In the genomic region with DNA sequence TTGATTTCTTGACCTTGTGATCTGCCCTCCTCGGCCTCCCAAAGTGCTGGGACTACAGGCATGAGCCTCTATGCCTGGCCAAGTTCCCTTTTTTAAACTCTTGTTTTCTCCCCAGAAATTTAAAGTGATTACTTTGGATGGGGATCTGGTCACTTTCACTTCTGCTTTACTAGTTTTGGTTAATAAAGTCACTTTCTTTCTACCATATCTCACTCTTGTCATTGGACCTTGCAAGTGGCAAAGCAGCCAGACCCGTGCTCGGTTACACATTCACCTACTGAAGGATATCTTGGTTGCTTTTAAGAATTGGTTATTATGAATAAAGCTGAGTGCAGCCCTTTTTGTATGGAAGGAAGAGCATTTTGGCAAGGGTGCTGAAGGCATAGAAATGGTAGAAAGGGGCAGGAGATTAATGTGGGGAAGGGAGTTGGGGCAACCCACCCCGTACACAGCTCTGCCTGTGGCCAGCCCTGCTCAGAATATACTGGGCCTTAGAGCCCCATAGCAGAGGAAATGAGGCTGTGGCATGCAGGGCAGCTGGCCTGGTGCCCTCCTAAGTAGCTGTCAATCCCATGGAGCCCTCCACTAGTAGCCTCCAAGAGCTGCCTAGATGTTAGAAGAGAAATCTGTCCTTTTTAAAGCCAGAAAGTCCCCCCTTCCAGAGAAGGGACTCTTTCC, we compare ENCODE assay signal across 10 cellular contexts. TPM values are rescaled to one million over a fixed set of nuclear protein-coding genes. Genes with fewer than 3 reads are reported as not detected.
DNase-seq lines count a peak whose midpoint lies in the region; ATAC-seq, FAIRE-seq and TF ChIP-seq lines count a peak whose summit lies in the region.
"Had no signal": no experiment of that assay in that cellular context is flagged by ENCODE, and none has a peak within 500 bp of the region (broad histone marks: within the 10 kb centered on the region; RNA-seq: fewer than 3 reads in every experiment).

No MANE protein-coding gene starts in this region.

- H3K4ac ChIP-seq in H1 (replicated peaks; ENCODE audit: insufficient read length, low read depth, low read length) = peak overlapping the region; percentile 80

- H3K23ac ChIP-seq in H1 (ENCODE audit: insufficient read length) = no peak overlapping the region

- H2AK5ac ChIP-seq in H1 (ENCODE audit: low read depth, low read length) = no peak overlapping the region

- no peak for TF ChIP-seq RAD21 in H1 (IDR thresholded peaks at IDR 0.05 in 1 of 2, conservative IDR thresholded peaks at IDR 0.05 in 1 of 2; ENCODE audit: low read depth in 2 of 2, low read length in 2 of 2)

- H3K9ac ChIP-seq in H1 (replicated peaks in 1 of 4; ENCODE audit: extremely low read depth in 1 of 4, low read depth in 3 of 4, low read length in 3 of 4) = no peak overlapping the region
- H3K9ac ChIP-seq in MM.1S (ENCODE audit: low read length) = no peak overlapping the region

- no peak overlapping the region for H2BK5ac ChIP-seq in H1 (ENCODE audit: low read depth, low read length)

- no peak overlapping the region for H2BK15ac ChIP-seq in H1 (ENCODE audit: low read length)

- no peak overlapping the region for H4K91ac ChIP-seq in H1 (replicated peaks; ENCODE audit: insufficient read length, low read length)

- H2AFZ ChIP-seq in H1 (ENCODE audit: low read length) (no peak overlapping the region), MM.1S (ENCODE audit: low read length) (no peak overlapping the region)

- no peaks in the 10 kb centered on the region for H3K79me1 ChIP-seq in H1 (ENCODE audit: low read depth, low read length)

- no peak overlapping the region for H3K56ac ChIP-seq in H1 (replicated peaks; ENCODE audit: insufficient read length, low read depth, low read length)

- POLR2A ChIA-PET in H1 (lab: Charles Lee; ENCODE audit: partially characterized antibody) = interaction anchor here (1.2 kb wide), 1 partner anchor 12 kb away, joined by 3 read pairs; no protein-coding TSS in a partner anchor

- H3K4me2 ChIP-seq in H1 (ENCODE audit: insufficient read depth in 1 of 2, low read depth in 2 of 2, low read length in 2 of 2) (no peak overlapping the region), MM.1S (ENCODE audit: low read depth, low read length) (no peak overlapping the region)

- no peaks in the 10 kb centered on the region for H3K9me2 ChIP-seq in MM.1S (replicated peaks; ENCODE audit: insufficient read depth, low read length)

- H4K8ac ChIP-seq in H1 (ENCODE audit: extremely low read depth, insufficient read depth, low read length) = no peak overlapping the region

- TF ChIP-seq POLR2A in H1 (IDR thresholded peaks at IDR 0.05; ENCODE audit: control extremely low read depth in 1 of 2, low read depth in 2 of 2, low read length in 2 of 2) = no peak

- H3K27me3 ChIP-seq in H1 (replicated peaks in 1 of 4; ENCODE audit: control insufficient read depth in 3 of 4, extremely low read depth in 1 of 4, insufficient read depth in 3 of 4, low read length in 3 of 4) = no peaks in the 10 kb centered on the region; a peak in 1 of 7 replicates
- no peaks in the 10 kb centered on the region for H3K27me3 ChIP-seq in MM.1S (replicated peaks; ENCODE audit: insufficient read depth, low read length)

- H4K20me1 ChIP-seq in H1 (replicated peaks in 1 of 2; ENCODE audit: control insufficient read depth in 1 of 2, insufficient read depth in 2 of 2, low read length in 2 of 2) (no peaks in the 10 kb centered on the region), MM.1S (ENCODE audit: insufficient read depth, low read length) (no peaks in the 10 kb centered on the region)

- H3K27ac ChIP-seq in H1 (ENCODE audit: low read depth, low read length) (no peak overlapping the region), MM.1S (ENCODE audit: low read length) (no peak overlapping the region)

- no peak overlapping the region for H4K5ac ChIP-seq in H1 (ENCODE audit: insufficient read length, low read depth, low read length)

- ATAC-seq in GM18520 (IDR thresholded peaks at IDR 0.05; ENCODE audit: unreplicated experiment) = peak; percentile 72
- ATAC-seq in GM21526 (IDR thresholded peaks at IDR 0.05; ENCODE audit: low FRiP score, unreplicated experiment) = peak; percentile 76
- ATAC-seq in HG03378 (IDR thresholded peaks at IDR 0.05; ENCODE audit: unreplicated experiment) = peak; percentile 95
- ATAC-seq: activated T-helper 17 cell treated with anti-CD3 and anti-CD28 coated beads, Interleukin-2, amount 50 U/mL, for 72 hours had no signal

- TF ChIP-seq CTCF in H1 (IDR thresholded peaks at IDR 0.05; ENCODE audit: control extremely low read depth in 1 of 3, insufficient read depth in 1 of 3, low read depth in 1 of 3, low read length in 3 of 3) = no peak
- TF ChIP-seq CTCF in MM.1S (IDR thresholded peaks at IDR 0.05; ENCODE audit: low read length) = no peak

- H3K4me3 ChIP-seq in H1 (ENCODE audit: extremely low read depth in 1 of 4, insufficient read depth in 2 of 4, low read depth in 3 of 4, low read length in 4 of 4) = no peak overlapping the region
- H3K4me3 ChIP-seq in MM.1S (ENCODE audit: low read length) = no peak overlapping the region

- no peaks in the 10 kb centered on the region for H3K23me2 ChIP-seq in H1 (ENCODE audit: low read depth, low read length)

- H3K4me1 ChIP-seq in H1 (replicated peaks in 1 of 4; ENCODE audit: control insufficient read depth in 3 of 4, insufficient read depth in 4 of 4, low read length in 3 of 4) (peaks cover 0 to 3% (median 0%) of the 10 kb centered on the region in 4 experiments; a peak in 2 of 7 replicates), MM.1S (ENCODE audit: low read length) (no peaks in the 10 kb centered on the region)

- no peak for FAIRE-seq in H1 (lab: Jason Lieb, UNC)

- no peak overlapping the region for H2BK120ac ChIP-seq in H1 (replicated peaks; ENCODE audit: low read depth, low read length)

- no peaks in the 10 kb centered on the region for H3K9me3 ChIP-seq in H1 (ENCODE audit: insufficient read depth in 2 of 2, low read depth in 1 of 2, low read length in 1 of 2)
- H3K9me3 ChIP-seq in MM.1S (replicated peaks; ENCODE audit: insufficient read depth, low read length) = no peaks in the 10 kb centered on the region

- DNase-seq in H1 (ENCODE audit: low read depth in 1 of 2, low spot score in 2 of 2) = no peak
- DNase-seq in MM.1S = no peak
- DNase-seq in amygdala (lab: John Stamatoyannopoulos, UW) = no peak
- no peak for DNase-seq in AML-193 (lab: John Stamatoyannopoulos, UW)
- DNase-seq in NCI-H1694 (lab: John Stamatoyannopoulos, UW) = no peak

- H3F3A ChIP-seq in MM.1S (ENCODE audit: insufficient read depth, low read length) = no peaks in the 10 kb centered on the region

- CTCF ChIA-PET in H1 (lab: Charles Lee; ENCODE audit: partially characterized antibody) = interaction anchor here (0.6 to 1.8 kb wide), 8 partner anchors 9 to 1104 kb away, joined by 3 to 8 read pairs (median 4); no protein-coding TSS in a partner anchor

- no peak overlapping the region for H3K18ac ChIP-seq in H1 (ENCODE audit: extremely low read depth, low read length)

- TF ChIP-seq EP300 in H1 (IDR thresholded peaks at IDR 0.05; ENCODE audit: borderline replicate concordance in 1 of 2, low read depth in 2 of 2, low read length in 2 of 2) = no peak

- 96% methylated on average over 4 of the region's 4 CpGs; no CpG with 5 or more reads in 1 of the 2 experiments for WGBS in H1 (ENCODE audit: extremely low coverage in 1 of 2, insufficient coverage in 1 of 2, insufficient read length in 1 of 2, insufficient replicate concordance in 2 of 2, low coverage in 1 of 2, low lambda C conversion rate in 2 of 2, missing lambda C conversion rate in 1 of 2), 2 experiments

- no peaks in the 10 kb centered on the region for H3K36me3 ChIP-seq in H1 (ENCODE audit: control insufficient read depth in 2 of 4, insufficient read depth in 4 of 4, low read length in 3 of 4)
- no peaks in the 10 kb centered on the region for H3K36me3 ChIP-seq in MM.1S (replicated peaks; ENCODE audit: insufficient read depth, low read length)

- H2BK12ac ChIP-seq in H1 (ENCODE audit: low read depth, low read length) = no peak overlapping the region

- no peak overlapping the region for H3K14ac ChIP-seq in H1 (ENCODE audit: insufficient read length)

- H3K79me2 ChIP-seq in H1 (ENCODE audit: control insufficient read depth in 1 of 2, insufficient read depth in 2 of 2, low read length in 2 of 2) (no peaks in the 10 kb centered on the region), MM.1S (ENCODE audit: low read length) (no peaks in the 10 kb centered on the region)

- 0 out of 2 replicates have a peak overlapping the region, but pooled peaks have one; percentile 40 for H2BK20ac ChIP-seq in H1 (ENCODE audit: low read length)

TF ChIP-seq in H1, 55 proteins besides CTCF, POLR2A, EP300 and RAD21 (continues in another document):
- TF ChIP-seq SP4 (IDR thresholded peaks at IDR 0.05; ENCODE audit: low read length) (no peak), JUND (IDR thresholded peaks at IDR 0.05; ENCODE audit: low read length) (no peak), SAP30 (IDR thresholded peaks at IDR 0.05; ENCODE audit: insufficient read depth, insufficient replicate concordance, low read length) (no peak), PHF8 (conservative IDR thresholded peaks at IDR 0.05; ENCODE audit: low read depth, low read length) (no peak), NANOG (IDR thresholded peaks at IDR 0.05; ENCODE audit: insufficient read depth, low read depth, low read length, poor library complexity, severe bottlenecking) (no peak), RFX5 (IDR thresholded peaks at IDR 0.05; ENCODE audit: borderline replicate concordance, low read depth, low read length) (no peak)
- TF ChIP-seq, protein P1, sequence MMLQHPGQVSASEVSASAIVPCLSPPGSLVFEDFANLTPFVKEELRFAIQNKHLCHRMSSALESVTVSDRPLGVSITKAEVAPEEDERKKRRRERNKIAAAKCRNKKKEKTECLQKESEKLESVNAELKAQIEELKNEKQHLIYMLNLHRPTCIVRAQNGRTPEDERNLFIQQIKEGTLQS (IDR thresholded peaks at IDR 0.05; ENCODE audit: insufficient read depth, low read depth, low read length) = no peak
- TF ChIP-seq, protein P2, sequence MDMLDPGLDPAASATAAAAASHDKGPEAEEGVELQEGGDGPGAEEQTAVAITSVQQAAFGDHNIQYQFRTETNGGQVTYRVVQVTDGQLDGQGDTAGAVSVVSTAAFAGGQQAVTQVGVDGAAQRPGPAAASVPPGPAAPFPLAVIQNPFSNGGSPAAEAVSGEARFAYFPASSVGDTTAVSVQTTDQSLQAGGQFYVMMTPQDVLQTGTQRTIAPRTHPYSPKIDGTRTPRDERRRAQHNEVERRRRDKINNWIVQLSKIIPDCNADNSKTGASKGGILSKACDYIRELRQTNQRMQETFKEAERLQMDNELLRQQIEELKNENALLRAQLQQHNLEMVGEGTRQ (IDR thresholded peaks at IDR 0.05; ENCODE audit: low read length) = no peak

RNA-seq across cellular contexts. Expression of gene CD2, which starts 40.7 kb away (rescaled TPM):
- not detected in 2 replicates for total RNA-seq in H1 (2021; fragmentation: NEBNext Ultra II Directional; extraction: Animal tissue kit (Norgen Biotek cat#: 25700))
- not detected in 2 replicates for polyA plus RNA-seq in H1 (2011; rRNA removed)
- not detected for polyA plus RNA-seq in H1 (2011; cell fraction: cytosol; rRNA removed)
- polyA plus RNA-seq in H1 (2011; cell fraction: nucleus; rRNA removed) = not detected
- polyA plus RNA-seq in H1 (2012, experiment 1 of 2) = not detected in 4 replicates
- polyA plus RNA-seq in H1 (2012, experiment 2 of 2) = not detected
- polyA plus RNA-seq in H1 (2013, experiment 1 of 2) = not detected
- polyA plus RNA-seq in H1 (2013, experiment 2 of 2) = not detected
- not detected in 2 replicates for polyA minus RNA-seq in H1 (2011; rRNA and poly(A)+ RNA removed)
- polyA minus RNA-seq in H1 (2011; cell fraction: cytosol; rRNA and poly(A)+ RNA removed) = not detected
- polyA minus RNA-seq in H1 (2011; cell fraction: nucleus; rRNA and poly(A)+ RNA removed) = not detected
- total RNA-seq: LHCN-M2 had no signal
